ENCODE assay signal across 1 cellular context in the genomic region with DNA sequence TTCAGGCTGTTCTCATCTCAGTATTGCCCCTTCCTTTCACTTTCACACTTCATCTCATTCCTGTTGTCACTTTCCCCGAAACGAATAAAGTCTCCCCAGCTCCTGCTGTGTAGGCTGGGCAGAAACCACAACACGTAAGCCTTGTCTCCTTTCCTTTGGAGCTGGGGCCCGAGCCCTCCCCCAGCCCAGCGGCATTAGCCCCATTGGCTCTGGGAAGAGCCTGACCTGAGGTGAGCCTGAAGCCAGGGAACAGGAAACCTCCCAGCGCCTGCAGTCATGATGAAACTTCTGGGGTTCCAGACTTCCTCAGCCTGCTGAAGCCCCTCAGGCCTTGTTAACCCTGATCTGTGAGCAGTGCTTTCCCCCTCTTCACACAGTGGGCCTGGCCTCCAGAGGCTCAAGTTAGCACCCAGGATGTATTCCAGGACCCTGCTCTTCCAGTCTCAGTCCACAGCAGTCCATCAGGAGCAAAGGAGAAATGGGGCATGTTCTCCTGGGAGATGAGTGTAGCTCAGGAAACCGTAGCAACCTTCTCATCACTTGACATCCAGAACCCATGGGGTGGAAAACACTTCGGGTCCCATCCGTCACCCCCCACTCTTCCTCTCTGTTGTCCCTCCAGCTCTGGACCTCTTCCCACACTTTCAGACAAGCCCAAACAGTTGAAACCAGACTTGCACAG.
TF ChIP-seq lines count a peak whose summit lies in the region.

No MANE protein-coding gene starts in this region.

TF ChIP-seq in GM23338, 12 proteins besides CTCF, POLR2A, EP300 and RAD21:
- TF ChIP-seq, protein P1, sequence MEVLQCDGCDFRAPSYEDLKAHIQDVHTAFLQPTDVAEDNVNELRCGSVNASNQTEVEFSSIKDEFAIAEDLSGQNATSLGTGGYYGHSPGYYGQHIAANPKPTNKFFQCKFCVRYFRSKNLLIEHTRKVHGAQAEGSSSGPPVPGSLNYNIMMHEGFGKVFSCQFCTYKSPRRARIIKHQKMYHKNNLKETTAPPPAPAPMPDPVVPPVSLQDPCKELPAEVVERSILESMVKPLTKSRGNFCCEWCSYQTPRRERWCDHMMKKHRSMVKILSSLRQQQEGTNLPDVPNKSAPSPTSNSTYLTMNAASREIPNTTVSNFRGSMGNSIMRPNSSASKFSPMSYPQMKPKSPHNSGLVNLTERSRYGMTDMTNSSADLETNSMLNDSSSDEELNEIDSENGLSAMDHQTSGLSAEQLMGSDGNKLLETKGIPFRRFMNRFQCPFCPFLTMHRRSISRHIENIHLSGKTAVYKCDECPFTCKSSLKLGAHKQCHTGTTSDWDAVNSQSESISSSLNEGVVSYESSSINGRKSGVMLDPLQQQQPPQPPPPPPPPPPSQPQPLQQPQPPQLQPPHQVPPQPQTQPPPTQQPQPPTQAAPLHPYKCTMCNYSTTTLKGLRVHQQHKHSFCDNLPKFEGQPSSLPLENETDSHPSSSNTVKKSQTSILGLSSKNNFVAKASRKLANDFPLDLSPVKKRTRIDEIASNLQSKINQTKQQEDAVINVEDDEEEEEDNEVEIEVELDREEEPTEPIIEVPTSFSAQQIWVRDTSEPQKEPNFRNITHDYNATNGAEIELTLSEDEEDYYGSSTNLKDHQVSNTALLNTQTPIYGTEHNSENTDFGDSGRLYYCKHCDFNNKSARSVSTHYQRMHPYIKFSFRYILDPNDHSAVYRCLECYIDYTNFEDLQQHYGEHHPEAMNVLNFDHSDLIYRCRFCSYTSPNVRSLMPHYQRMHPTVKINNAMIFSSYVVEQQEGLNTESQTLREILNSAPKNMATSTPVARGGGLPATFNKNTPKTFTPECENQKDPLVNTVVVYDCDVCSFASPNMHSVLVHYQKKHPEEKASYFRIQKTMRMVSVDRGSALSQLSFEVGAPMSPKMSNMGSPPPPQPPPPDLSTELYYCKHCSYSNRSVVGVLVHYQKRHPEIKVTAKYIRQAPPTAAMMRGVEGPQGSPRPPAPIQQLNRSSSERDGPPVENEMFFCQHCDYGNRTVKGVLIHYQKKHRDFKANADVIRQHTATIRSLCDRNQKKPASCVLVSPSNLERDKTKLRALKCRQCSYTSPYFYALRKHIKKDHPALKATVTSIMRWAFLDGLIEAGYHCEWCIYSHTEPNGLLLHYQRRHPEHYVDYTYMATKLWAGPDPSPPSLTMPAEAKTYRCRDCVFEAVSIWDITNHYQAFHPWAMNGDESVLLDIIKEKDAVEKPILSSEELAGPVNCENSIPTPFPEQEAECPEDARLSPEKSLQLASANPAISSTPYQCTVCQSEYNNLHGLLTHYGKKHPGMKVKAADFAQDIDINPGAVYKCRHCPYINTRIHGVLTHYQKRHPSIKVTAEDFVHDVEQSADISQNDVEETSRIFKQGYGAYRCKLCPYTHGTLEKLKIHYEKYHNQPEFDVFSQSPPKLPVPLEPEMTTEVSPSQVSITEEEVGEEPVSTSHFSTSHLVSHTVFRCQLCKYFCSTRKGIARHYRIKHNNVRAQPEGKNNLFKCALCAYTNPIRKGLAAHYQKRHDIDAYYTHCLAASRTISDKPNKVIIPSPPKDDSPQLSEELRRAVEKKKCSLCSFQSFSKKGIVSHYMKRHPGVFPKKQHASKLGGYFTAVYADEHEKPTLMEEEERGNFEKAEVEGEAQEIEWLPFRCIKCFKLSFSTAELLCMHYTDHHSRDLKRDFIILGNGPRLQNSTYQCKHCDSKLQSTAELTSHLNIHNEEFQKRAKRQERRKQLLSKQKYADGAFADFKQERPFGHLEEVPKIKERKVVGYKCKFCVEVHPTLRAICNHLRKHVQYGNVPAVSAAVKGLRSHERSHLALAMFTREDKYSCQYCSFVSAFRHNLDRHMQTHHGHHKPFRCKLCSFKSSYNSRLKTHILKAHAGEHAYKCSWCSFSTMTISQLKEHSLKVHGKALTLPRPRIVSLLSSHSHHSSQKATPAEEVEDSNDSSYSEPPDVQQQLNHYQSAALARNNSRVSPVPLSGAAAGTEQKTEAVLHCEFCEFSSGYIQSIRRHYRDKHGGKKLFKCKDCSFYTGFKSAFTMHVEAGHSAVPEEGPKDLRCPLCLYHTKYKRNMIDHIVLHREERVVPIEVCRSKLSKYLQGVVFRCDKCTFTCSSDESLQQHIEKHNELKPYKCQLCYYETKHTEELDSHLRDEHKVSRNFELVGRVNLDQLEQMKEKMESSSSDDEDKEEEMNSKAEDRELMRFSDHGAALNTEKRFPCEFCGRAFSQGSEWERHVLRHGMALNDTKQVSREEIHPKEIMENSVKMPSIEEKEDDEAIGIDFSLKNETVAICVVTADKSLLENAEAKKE (CRISPR knock-in tag; IDR thresholded peaks at IDR 0.05), result no peak
- TF ChIP-seq NANOG (IDR thresholded peaks at IDR 0.05; ENCODE audit: borderline replicate concordance) (no peak), EZH2phosphoT487 (IDR thresholded peaks at IDR 0.05; ENCODE audit: unreplicated experiment) (no peak), ZNF114 (CRISPR knock-in tag; IDR thresholded peaks at IDR 0.05) (no peak), POLR2AphosphoS5 (IDR thresholded peaks at IDR 0.05; ENCODE audit: low read depth) (no peak)
- TF ChIP-seq, protein P2, sequence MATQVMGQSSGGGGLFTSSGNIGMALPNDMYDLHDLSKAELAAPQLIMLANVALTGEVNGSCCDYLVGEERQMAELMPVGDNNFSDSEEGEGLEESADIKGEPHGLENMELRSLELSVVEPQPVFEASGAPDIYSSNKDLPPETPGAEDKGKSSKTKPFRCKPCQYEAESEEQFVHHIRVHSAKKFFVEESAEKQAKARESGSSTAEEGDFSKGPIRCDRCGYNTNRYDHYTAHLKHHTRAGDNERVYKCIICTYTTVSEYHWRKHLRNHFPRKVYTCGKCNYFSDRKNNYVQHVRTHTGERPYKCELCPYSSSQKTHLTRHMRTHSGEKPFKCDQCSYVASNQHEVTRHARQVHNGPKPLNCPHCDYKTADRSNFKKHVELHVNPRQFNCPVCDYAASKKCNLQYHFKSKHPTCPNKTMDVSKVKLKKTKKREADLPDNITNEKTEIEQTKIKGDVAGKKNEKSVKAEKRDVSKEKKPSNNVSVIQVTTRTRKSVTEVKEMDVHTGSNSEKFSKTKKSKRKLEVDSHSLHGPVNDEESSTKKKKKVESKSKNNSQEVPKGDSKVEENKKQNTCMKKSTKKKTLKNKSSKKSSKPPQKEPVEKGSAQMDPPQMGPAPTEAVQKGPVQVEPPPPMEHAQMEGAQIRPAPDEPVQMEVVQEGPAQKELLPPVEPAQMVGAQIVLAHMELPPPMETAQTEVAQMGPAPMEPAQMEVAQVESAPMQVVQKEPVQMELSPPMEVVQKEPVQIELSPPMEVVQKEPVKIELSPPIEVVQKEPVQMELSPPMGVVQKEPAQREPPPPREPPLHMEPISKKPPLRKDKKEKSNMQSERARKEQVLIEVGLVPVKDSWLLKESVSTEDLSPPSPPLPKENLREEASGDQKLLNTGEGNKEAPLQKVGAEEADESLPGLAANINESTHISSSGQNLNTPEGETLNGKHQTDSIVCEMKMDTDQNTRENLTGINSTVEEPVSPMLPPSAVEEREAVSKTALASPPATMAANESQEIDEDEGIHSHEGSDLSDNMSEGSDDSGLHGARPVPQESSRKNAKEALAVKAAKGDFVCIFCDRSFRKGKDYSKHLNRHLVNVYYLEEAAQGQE (IDR thresholded peaks at IDR 0.05; ENCODE audit: unreplicated experiment), result no peak
TF ChIP-seq in GM23338: peak in this region for 0.
